Comparison of ENCODE assay signal across 23 cellular contexts in genomic region chr2:23703583-23704385, GRCh38.
DNase-seq lines count a peak whose midpoint lies in the region; ATAC-seq and TF ChIP-seq lines count a peak whose summit lies in the region.
"Had no signal": no experiment of that assay in that cellular context is flagged by ENCODE, and none has a peak within 500 bp of the region (broad histone marks: within the 10 kb centered on the region; RNA-seq: fewer than 3 reads in every experiment).

No MANE protein-coding gene starts in this region.

- in situ Hi-C loops in ACHN (cut with HindIII; ENCODE audit: low pct_ligation_motif_present, low pct_unique_long_range_greater_than_20kb, low sequenced_read_pairs), result no loop called here

- intact Hi-C loops in activated CD4-positive, alpha-beta T cell treated with anti-CD3 and anti-CD28 coated beads for 36 hours (cut with DNase I, micrococcal nuclease), result no loop called here
- intact Hi-C loops in aorta (cut with DNase I), result no loop called here

- TF ChIP-seq CTCF in osteocyte (IDR thresholded peaks at IDR 0.05), result no peak

- POLR2A ChIA-PET in activated CD4-positive, alpha-beta T cell treated with anti-CD3 and anti-CD28 coated beads for 36 hours (lab: Charles Lee), result no interaction called here

- H3K36me3 Mint-ChIP-seq in activated CD4-positive, alpha-beta T cell treated with anti-CD3 and anti-CD28 coated beads for 36 hours (ENCODE audit: low read depth), result peaks cover 7% of the 10 kb centered on the region
- H3K36me3 Mint-ChIP-seq in activated CD8-positive, alpha-beta memory T cell treated with anti-CD3 and anti-CD28 coated beads, Interleukin-2, amount 10 ng/mL, durations not matched to agents 7 days and 5 days, result no peaks in the 10 kb centered on the region
- peaks cover 36% of the 10 kb centered on the region for H3K36me3 Mint-ChIP-seq in osteocyte (ENCODE audit: unreplicated experiment)

- H3K27ac Mint-ChIP-seq in activated CD4-positive, alpha-beta T cell treated with anti-CD3 and anti-CD28 coated beads for 36 hours, result no peak overlapping the region
- no peak overlapping the region for H3K27ac Mint-ChIP-seq in activated CD8-positive, alpha-beta memory T cell treated with anti-CD3 and anti-CD28 coated beads, Interleukin-2, amount 10 ng/mL, durations not matched to agents 7 days and 5 days
- no peak overlapping the region for H3K27ac Mint-ChIP-seq in osteocyte (ENCODE audit: unreplicated experiment)
- H3K27ac Mint-ChIP-seq: activated naive CD4-positive, alpha-beta T cell treated with anti-CD3 and anti-CD28 coated beads, Interleukin-2, amount 50 U/mL, for 24 hours; HFFc6; memory B cell; naive thymus-derived CD4-positive, alpha-beta T cell; type B pancreatic cell had no signal

- H3K4me1 ChIP-seq in aorta (ENCODE audit: control insufficient read depth in 1 of 2, insufficient read depth in 2 of 2, low read length in 2 of 2), result no peaks in the 10 kb centered on the region
- H3K4me1 ChIP-seq: A549 had no signal

- CTCF ChIA-PET in activated CD4-positive, alpha-beta T cell treated with anti-CD3 and anti-CD28 coated beads for 36 hours (lab: Charles Lee), result no interaction called here
- CTCF ChIA-PET in activated CD8-positive, alpha-beta memory T cell treated with anti-CD3 and anti-CD28 coated beads, Interleukin-2, amount 10 ng/mL, durations not matched to agents 7 days and 5 days (lab: Charles Lee), result no interaction called here

- no peak overlapping the region for H3K27ac ChIP-seq in aorta (ENCODE audit: low read depth in 1 of 2, low read length in 2 of 2)
- H3K27ac ChIP-seq: A549, RWPE1, spleen had no signal

- H3K4me1 Mint-ChIP-seq in activated CD4-positive, alpha-beta T cell treated with anti-CD3 and anti-CD28 coated beads for 36 hours, result no peaks in the 10 kb centered on the region
- no peaks in the 10 kb centered on the region for H3K4me1 Mint-ChIP-seq in activated CD8-positive, alpha-beta memory T cell treated with anti-CD3 and anti-CD28 coated beads, Interleukin-2, amount 10 ng/mL, durations not matched to agents 7 days and 5 days
- peaks cover 3% of the 10 kb centered on the region for H3K4me1 Mint-ChIP-seq in osteocyte (ENCODE audit: unreplicated experiment)
- H3K4me1 Mint-ChIP-seq: activated naive CD4-positive, alpha-beta T cell treated with anti-CD3 and anti-CD28 coated beads, Interleukin-2, amount 50 U/mL, for 24 hours had no signal

- peak; percentile 2 for DNase-seq in activated CD4-positive, alpha-beta T cell treated with anti-CD3 and anti-CD28 coated beads for 36 hours
- no peak for DNase-seq in activated CD4-positive, alpha-beta T cell treated with anti-CD3 and anti-CD28 coated beads for 4 hours
- peak; percentile 32 for DNase-seq in activated CD8-positive, alpha-beta memory T cell treated with anti-CD3 and anti-CD28 coated beads, Interleukin-2, amount 10 ng/mL, durations not matched to agents 7 days and 5 days
- DNase-seq in left kidney (ENCODE audit: low read depth, low spot score), result peak; percentile 53
- peak in 1 of 2 donors; percentile 30 for DNase-seq in aorta
- no peak for DNase-seq in NCI-H128 (lab: John Stamatoyannopoulos, UW; ENCODE audit: unreplicated experiment)
- DNase-seq in osteocyte (ENCODE audit: extremely low spot score, unreplicated experiment), result no peak
- DNase-seq in ACHN, result no peak
- DNase-seq: activated CD4-positive, alpha-beta T cell treated with anti-CD3 and anti-CD28 coated beads, Interleukin-2, amount 50 U/mL, for 4 hours; activated T-cell treated with anti-CD3 and anti-CD28 coated beads, Interleukin-2, amount 50 U/mL, for 1 hour; HFFc6; hippocampal formation; NCI-H2029; NCI-H446 treated with DMSO at 0.1 percent for 48 hours; spleen; stimulated activated CD4-positive, alpha-beta T cell treated with anti-CD3 and anti-CD28 coated beads, Interleukin-4, amount 100 ng/mL, for 4 hours had no signal

- H3K9me3 Mint-ChIP-seq in activated CD4-positive, alpha-beta T cell treated with anti-CD3 and anti-CD28 coated beads for 36 hours (ENCODE audit: low read depth), result no peaks in the 10 kb centered on the region
- no peaks in the 10 kb centered on the region for H3K9me3 Mint-ChIP-seq in activated CD8-positive, alpha-beta memory T cell treated with anti-CD3 and anti-CD28 coated beads, Interleukin-2, amount 10 ng/mL, durations not matched to agents 7 days and 5 days (ENCODE audit: low read depth)
- H3K9me3 Mint-ChIP-seq in osteocyte (ENCODE audit: unreplicated experiment), result peaks cover 8% of the 10 kb centered on the region
- H3K9me3 Mint-ChIP-seq: activated naive CD4-positive, alpha-beta T cell treated with anti-CD3 and anti-CD28 coated beads, Interleukin-2, amount 50 U/mL, for 24 hours; HFFc6 had no signal

- H3K4me3 ChIP-seq in aorta (ENCODE audit: low read length in 2 of 2), result no peak overlapping the region
- H3K4me3 ChIP-seq: A549, spleen had no signal

- H3K4me3 Mint-ChIP-seq in activated CD4-positive, alpha-beta T cell treated with anti-CD3 and anti-CD28 coated beads for 36 hours, result no peak overlapping the region
- no peak overlapping the region for H3K4me3 Mint-ChIP-seq in activated CD8-positive, alpha-beta memory T cell treated with anti-CD3 and anti-CD28 coated beads, Interleukin-2, amount 10 ng/mL, durations not matched to agents 7 days and 5 days
- H3K4me3 Mint-ChIP-seq in osteocyte (ENCODE audit: unreplicated experiment), result no peak overlapping the region
- H3K4me3 Mint-ChIP-seq: activated naive CD4-positive, alpha-beta T cell treated with anti-CD3 and anti-CD28 coated beads, Interleukin-2, amount 50 U/mL, for 24 hours; brain; HFFc6; memory B cell; naive thymus-derived CD4-positive, alpha-beta T cell; type B pancreatic cell had no signal

- ATAC-seq in activated CD4-positive, alpha-beta T cell treated with anti-CD3 and anti-CD28 coated beads for 36 hours, result no peak
- ATAC-seq in activated CD8-positive, alpha-beta memory T cell treated with anti-CD3 and anti-CD28 coated beads, Interleukin-2, amount 10 ng/mL, durations not matched to agents 7 days and 5 days, result no peak
- ATAC-seq in aorta (ENCODE audit: low FRiP score), result peak; percentile 22
- ATAC-seq: naive thymus-derived CD4-positive, alpha-beta T cell had no signal

- no peaks in the 10 kb centered on the region for H3K9me3 ChIP-seq in aorta (ENCODE audit: control insufficient read depth, low read length)
- H3K9me3 ChIP-seq: A549, spleen had no signal

- 91 to 92% methylated on average over 16 of the region's 16 CpGs for WGBS in aorta, 2 donors

- no peaks in the 10 kb centered on the region for H3K27me3 Mint-ChIP-seq in activated CD4-positive, alpha-beta T cell treated with anti-CD3 and anti-CD28 coated beads for 36 hours
- H3K27me3 Mint-ChIP-seq in activated CD8-positive, alpha-beta memory T cell treated with anti-CD3 and anti-CD28 coated beads, Interleukin-2, amount 10 ng/mL, durations not matched to agents 7 days and 5 days, result no peaks in the 10 kb centered on the region
- H3K27me3 Mint-ChIP-seq in osteocyte (ENCODE audit: unreplicated experiment), result no peaks in the 10 kb centered on the region
- H3K27me3 Mint-ChIP-seq: activated naive CD4-positive, alpha-beta T cell treated with anti-CD3 and anti-CD28 coated beads, Interleukin-2, amount 50 U/mL, for 24 hours; brain; memory B cell; naive thymus-derived CD4-positive, alpha-beta T cell; type B pancreatic cell had no signal

- H3K27me3 ChIP-seq in aorta (ENCODE audit: control insufficient read depth in 1 of 2, insufficient read depth in 2 of 2, low read length in 1 of 2), result no peaks in the 10 kb centered on the region
- H3K27me3 ChIP-seq: spleen had no signal

- peaks cover 0 to 9% of the 10 kb centered on the region in 2 donors for H3K36me3 ChIP-seq in aorta (ENCODE audit: control insufficient read depth in 1 of 2, insufficient read depth in 2 of 2, low read length in 1 of 2)

Comparison
In these comparisons a context has a peak if more than half of its experiments do, and no peak if none do; other contexts are left out.
1. DNase-seq: peak in activated CD4-positive, alpha-beta T cell treated with anti-CD3 and anti-CD28 coated beads for 36 hours (single experiment), activated CD8-positive, alpha-beta memory T cell treated with anti-CD3 and anti-CD28 coated beads, Interleukin-2, amount 10 ng/mL, durations not matched to agents 7 days and 5 days (single experiment) and left kidney (single experiment); none in activated CD4-positive, alpha-beta T cell treated with anti-CD3 and anti-CD28 coated beads for 4 hours (0 of 2), NCI-H128 (single experiment), osteocyte (single experiment) and ACHN (single experiment).